In the genomic region with DNA sequence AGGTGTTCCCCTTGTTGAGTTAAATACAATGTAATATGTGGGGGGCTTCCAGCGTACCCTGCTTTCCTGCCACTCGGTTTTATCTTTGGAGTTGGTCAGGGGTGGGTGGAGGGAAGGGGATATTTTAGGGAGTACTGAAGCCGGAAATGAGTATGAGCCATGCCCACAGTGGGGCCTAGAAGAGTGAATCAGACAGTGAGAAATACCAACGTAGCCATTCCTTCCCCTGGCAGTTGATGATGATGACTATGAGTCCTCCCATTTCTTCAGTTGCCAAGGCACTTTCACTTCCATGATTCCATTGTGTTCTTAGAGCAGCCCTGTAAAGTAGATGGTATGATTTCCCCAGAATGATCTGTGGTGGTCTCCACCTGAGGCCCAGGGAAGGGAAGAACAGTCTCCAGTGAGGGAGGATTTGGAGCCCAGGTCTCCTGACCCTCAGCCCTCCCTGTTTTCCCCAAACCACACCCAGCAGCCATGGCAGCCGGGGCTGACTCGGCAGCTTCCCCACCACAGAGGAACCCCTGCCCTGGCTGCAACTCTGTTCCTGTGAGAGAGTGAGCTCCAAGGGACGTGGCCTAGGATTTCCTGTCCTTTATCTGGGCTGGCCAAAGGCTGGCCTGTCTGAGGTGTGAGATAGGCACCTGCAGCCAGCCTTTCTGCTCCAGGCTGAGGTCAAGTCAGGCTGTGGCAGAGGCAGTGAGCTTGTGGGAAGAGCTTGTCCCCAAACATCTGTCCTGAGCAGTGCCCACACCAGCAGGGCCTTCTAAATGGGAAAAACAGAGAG, we compare ENCODE assay signal across 12 cellular contexts. TPM values are rescaled to one million over a fixed set of nuclear protein-coding genes. Genes with fewer than 3 reads are reported as not detected.
A peak's percentile ranks its signal among the peaks of the same experiment; 100 is the strongest.
DNase-seq lines count a peak whose midpoint lies in the region; ATAC-seq and TF ChIP-seq lines count a peak whose summit lies in the region.
"Had no signal": no experiment of that assay in that cellular context is flagged by ENCODE, and none has a peak within 500 bp of the region (broad histone marks: within the 10 kb centered on the region; RNA-seq: fewer than 3 reads in every experiment).

No MANE protein-coding gene starts in this region.

- TF ChIP-seq CTCF in NB4 (IDR thresholded peaks at IDR 0.05; ENCODE audit: low read depth, low read length), result no peak
- TF ChIP-seq CTCF in cardiac fibroblast (IDR thresholded peaks at IDR 0.05; ENCODE audit: low read depth, low read length), result no peak
- TF ChIP-seq CTCF in lung (IDR thresholded peaks at IDR 0.05; ENCODE audit: control extremely low read depth, extremely low read depth), result no peak

- no peaks in the 10 kb centered on the region for H3K36me3 Mint-ChIP-seq in CD8-positive, alpha-beta memory T cell

- POLR2A ChIA-PET in CD8-positive, alpha-beta memory T cell (lab: Charles Lee), result no interaction called here
- POLR2A ChIA-PET in HEK293T (lab: Yijun Ruan, JAX), result interaction anchor here (0.5 kb wide), 1 partner anchor 429 kb away, joined by 4 read pairs; no protein-coding TSS in a partner anchor

- no peaks in the 10 kb centered on the region for H3K9me3 Mint-ChIP-seq in CD8-positive, alpha-beta memory T cell

- no peaks in the 10 kb centered on the region for H3K36me3 ChIP-seq in CD8-positive, alpha-beta memory T cell (ENCODE audit: insufficient read depth, low read length)
- no peaks in the 10 kb centered on the region for H3K36me3 ChIP-seq in lung (ENCODE audit: control insufficient read depth in 2 of 2, insufficient read depth in 2 of 2, low read length in 2 of 2)
- H3K36me3 ChIP-seq: thoracic aorta, WERI-Rb-1 had no signal

- no peaks in the 10 kb centered on the region for H3K9me3 ChIP-seq in CD8-positive, alpha-beta memory T cell (ENCODE audit: low read length)
- no peaks in the 10 kb centered on the region for H3K9me3 ChIP-seq in lung (ENCODE audit: control insufficient read depth in 2 of 2, insufficient read depth in 1 of 2, low read length in 1 of 2)
- H3K9me3 ChIP-seq: thoracic aorta had no signal

- WGBS in lung, 2 donors, result 45 to 50% methylated on average over 4 to 7 of the region's 7 CpGs

- TF ChIP-seq POLR2A in NB4 (IDR thresholded peaks at IDR 0.05; ENCODE audit: extremely low read depth, insufficient read length), result no peak

- H3K4me1 ChIP-seq in CD8-positive, alpha-beta memory T cell (ENCODE audit: insufficient read depth, low read length), result no peaks in the 10 kb centered on the region
- peaks cover 0 to 30% of the 10 kb centered on the region in 2 donors for H3K4me1 ChIP-seq in lung (ENCODE audit: control insufficient read depth in 2 of 2, insufficient read depth in 2 of 2, low read length in 2 of 2)

- no peak overlapping the region for H3K4me3 ChIP-seq in CD8-positive, alpha-beta memory T cell (ENCODE audit: low read length)
- H3K4me3 ChIP-seq in NB4 (ENCODE audit: low read depth, low read length), result no peak overlapping the region
- H3K4me3 ChIP-seq in cardiac fibroblast (replicated peaks in 1 of 2; ENCODE audit: low read depth in 2 of 2, low read length in 2 of 2), result no peak overlapping the region
- H3K4me3 ChIP-seq in lung, result no peak overlapping the region
- H3K4me3 ChIP-seq: dorsolateral prefrontal cortex, thoracic aorta had no signal

- H3K27me3 ChIP-seq in CD8-positive, alpha-beta memory T cell (ENCODE audit: insufficient read depth, low read length, poor library complexity, severe bottlenecking), result no peaks in the 10 kb centered on the region
- no peaks in the 10 kb centered on the region for H3K27me3 ChIP-seq in lung (ENCODE audit: control insufficient read depth, insufficient read depth)

- H3K27ac Mint-ChIP-seq in CD8-positive, alpha-beta memory T cell, result no peak overlapping the region

- H3K27me3 Mint-ChIP-seq in CD8-positive, alpha-beta memory T cell, result peaks cover 5 to 26% of the 10 kb centered on the region in 2 donors

- H3K4me1 Mint-ChIP-seq in CD8-positive, alpha-beta memory T cell, result peaks cover 0 to 1% (median 0%) of the 10 kb centered on the region in 3 donors

- no peak for ATAC-seq in lung (ENCODE audit: insufficient read depth, low FRiP score)
- no peak for ATAC-seq in GM21723 (IDR thresholded peaks at IDR 0.05; ENCODE audit: unreplicated experiment)
- ATAC-seq in HG03342 (IDR thresholded peaks at IDR 0.05; ENCODE audit: unreplicated experiment), result no peak

- H3K4me3 Mint-ChIP-seq in CD8-positive, alpha-beta memory T cell, result peak overlapping the region in 1 of 7 donors; percentile 34

- CTCF ChIA-PET in CD8-positive, alpha-beta memory T cell (lab: Charles Lee), result interaction anchor here (0.8 kb wide), 1 partner anchor 9 kb away, joined by 3 read pairs; no protein-coding TSS in a partner anchor
- CTCF ChIA-PET in HEK293T (lab: Yijun Ruan, JAX), result interaction anchor here (1.4 kb wide), 1 partner anchor 11 kb away, joined by 6 read pairs; no protein-coding TSS in a partner anchor

- H3K27ac ChIP-seq in CD8-positive, alpha-beta memory T cell (ENCODE audit: low read depth, low read length), result peak overlapping the region; percentile 9
- H3K27ac ChIP-seq in lung (ENCODE audit: low read depth in 1 of 2, low read length in 1 of 2), result peak overlapping the region; percentile 15 to 68
- H3K27ac ChIP-seq: dorsolateral prefrontal cortex, WERI-Rb-1 had no signal

- no peak for DNase-seq in CD8-positive, alpha-beta memory T cell
- peak; percentile 64 for DNase-seq in NB4 (ENCODE audit: low read depth)
- peak; percentile 43 to 74 for DNase-seq in cardiac fibroblast (ENCODE audit: low read depth in 2 of 2)
- no peak for DNase-seq in lung (ENCODE audit: low spot score)
- DNase-seq in HEK293T (ENCODE audit: extremely low spot score), result no peak
- no peak for DNase-seq in activated naive CD4-positive, alpha-beta T cell treated with anti-CD3 and anti-CD28 coated beads, Interleukin-2, amount 50 U/mL, for 16 hours
- DNase-seq: activated gamma-delta T cell, dorsolateral prefrontal cortex, WERI-Rb-1 had no signal

TF ChIP-seq in HEK293T, 16 proteins besides CTCF, POLR2A, EP300 and RAD21:
- TF ChIP-seq FOXM1 (IDR thresholded peaks at IDR 0.05; ENCODE audit: borderline replicate concordance) (no peak), BHLHE40 (IDR thresholded peaks at IDR 0.05; ENCODE audit: borderline replicate concordance) (no peak), FOXK2 (IDR thresholded peaks at IDR 0.05) (no peak), LEF1 (IDR thresholded peaks at IDR 0.05; ENCODE audit: borderline replicate concordance) (no peak), SUZ12 (IDR thresholded peaks at IDR 0.05) (no peak), ZNF384 (IDR thresholded peaks at IDR 0.05) (no peak), SP1 (IDR thresholded peaks at IDR 0.05) (no peak), FOXA1 (IDR thresholded peaks at IDR 0.05) (no peak), HDGF (IDR thresholded peaks at IDR 0.05; ENCODE audit: borderline replicate concordance) (no peak), CTBP1 (IDR thresholded peaks at IDR 0.05; ENCODE audit: borderline replicate concordance) (no peak), PKNOX1 (IDR thresholded peaks at IDR 0.05) (no peak), L3MBTL2 (conservative IDR thresholded peaks at IDR 0.05) (no peak)

RNA-seq across cellular contexts. Expression of gene STARD8, which starts 52.7 kb away (rescaled TPM):
- total RNA-seq in CD8-positive, alpha-beta memory T cell, result under 1 TPM; 0.24 to 0.42 TPM
- polyA plus RNA-seq in CD8-positive, alpha-beta memory T cell, result not detected
- 10 to 100 TPM; 17.5 to 20.2 TPM for total RNA-seq in lung
- polyA plus RNA-seq in lung, result 10 to 100 TPM in 1 of 2 donors, 1 to 10 TPM in 1; 5.7 to 19.4 TPM

Comparison
In these comparisons a context has a peak if more than half of its experiments do, and no peak if none do; other contexts are left out.
1. DNase-seq: peak in NB4 (single experiment) and cardiac fibroblast (2 of 2); none in CD8-positive, alpha-beta memory T cell (0 of 5), lung (single experiment), HEK293T (single experiment) and activated naive CD4-positive, alpha-beta T cell treated with anti-CD3 and anti-CD28 coated beads, Interleukin-2, amount 50 U/mL, for 16 hours (single experiment).
2. RNA of gene STARD8, which starts 52.7 kb away (total RNA-seq): 17.5 to 20.2 TPM in lung; 0.24 to 0.42 TPM in CD8-positive, alpha-beta memory T cell; every median in the first group is over 10 times any median in the second.